In the genomic region with DNA sequence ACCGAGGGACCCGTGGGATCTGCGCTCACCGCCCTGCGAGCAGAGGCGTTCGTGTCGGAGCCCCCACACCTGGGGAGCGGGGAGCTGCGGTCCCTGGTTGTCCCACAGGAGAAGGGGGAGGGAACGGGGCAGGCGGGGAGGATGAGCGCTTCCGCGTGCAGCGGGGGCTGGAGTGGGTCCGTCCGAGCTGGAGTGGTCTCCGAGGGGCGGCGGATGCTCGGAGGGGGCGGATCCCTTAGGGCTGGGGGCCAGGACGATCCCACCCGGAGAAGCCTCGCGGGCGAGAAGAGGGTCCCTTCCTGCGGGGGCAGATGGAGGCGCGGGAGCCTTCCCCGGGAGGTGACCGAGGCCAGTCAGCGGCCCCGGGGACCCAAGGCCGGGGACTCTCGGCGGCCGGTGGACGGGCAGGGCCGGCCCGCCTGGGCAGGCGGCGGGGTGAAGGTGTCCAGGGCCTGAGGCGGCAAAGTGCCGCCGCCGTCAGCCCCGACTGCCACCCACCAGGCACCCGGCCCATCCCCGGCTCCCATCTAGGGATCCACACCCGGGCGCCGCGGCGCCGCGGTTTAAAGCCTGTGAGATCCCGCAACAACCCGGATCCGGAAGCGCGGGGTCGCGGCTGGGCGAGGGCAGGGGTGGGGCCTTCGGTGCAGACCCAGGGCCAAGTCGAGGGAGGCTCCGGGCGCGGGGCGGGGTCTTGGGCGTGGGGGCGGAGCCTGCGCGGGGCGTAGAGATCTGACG, we compare ENCODE assay signal across 9 cellular contexts. TPM values are rescaled to one million over a fixed set of nuclear protein-coding genes. Genes with fewer than 3 reads are reported as not detected.
DNase-seq lines count a peak whose midpoint lies in the region; ATAC-seq, FAIRE-seq and TF ChIP-seq lines count a peak whose summit lies in the region.
"Had no signal": no experiment of that assay in that cellular context is flagged by ENCODE, and none has a peak within 500 bp of the region (broad histone marks: within the 10 kb centered on the region; RNA-seq: fewer than 3 reads in every experiment).

No MANE protein-coding gene starts in this region.

- H3K4me1 ChIP-seq in cardiac muscle cell (ENCODE audit: low read depth) (no peaks in the 10 kb centered on the region), pancreas (peaks cover 0 to 6% (median 0%) of the 10 kb centered on the region in 3 donors), thyroid gland (peaks cover 26 to 30% of the 10 kb centered on the region in 2 donors)

- WGBS in pancreas, 2 donors, result 2% methylated on average over 60 to 78 of the region's 78 CpGs
- 1% methylated on average over 17 to 23 of the region's 78 CpGs for WGBS in thyroid gland, 2 donors

- H3K4me3 Mint-ChIP-seq in activated naive CD8-positive, alpha-beta T cell treated with anti-CD3 and anti-CD28 coated beads for 36 hours, result peak overlapping the region; percentile 79

- peaks cover 24% of the 10 kb centered on the region for H3K4me1 Mint-ChIP-seq in activated naive CD8-positive, alpha-beta T cell treated with anti-CD3 and anti-CD28 coated beads for 36 hours

- DNase-seq in AG09319 (ENCODE audit: extremely low read depth, low read depth) (peak; percentile 46), LHCN-M2 (ENCODE audit: low read depth) (peak; percentile 55), SK-N-MC (ENCODE audit: low read depth, low spot score) (no peak), cardiac muscle cell (ENCODE audit: low read depth in 1 of 2, low spot score in 1 of 2) (peak; percentile 78 to 90), pancreas (peak; percentile 91 to 99 (median 94)), thyroid gland (peak; percentile 91)
- DNase-seq in activated naive CD8-positive, alpha-beta T cell treated with anti-CD3 and anti-CD28 coated beads for 36 hours, result peak; percentile 90

- TF ChIP-seq CTCF in AG09319 (IDR thresholded peaks at IDR 0.05; ENCODE audit: low read depth, low read length) (no peak), cardiac muscle cell (IDR thresholded peaks at IDR 0.05; ENCODE audit: low read depth, low read length) (no peak), pancreas (IDR thresholded peaks at IDR 0.05) (no peak), thyroid gland (IDR thresholded peaks at IDR 0.05) (no peak)

- H3K27me3 ChIP-seq in cardiac muscle cell (no peaks in the 10 kb centered on the region), pancreas (no peaks in the 10 kb centered on the region), thyroid gland (no peaks in the 10 kb centered on the region)

- peak overlapping the region; percentile 63 for H3K27ac Mint-ChIP-seq in activated naive CD8-positive, alpha-beta T cell treated with anti-CD3 and anti-CD28 coated beads for 36 hours

- H3K27me3 Mint-ChIP-seq in activated naive CD8-positive, alpha-beta T cell treated with anti-CD3 and anti-CD28 coated beads for 36 hours, result no peaks in the 10 kb centered on the region

- ATAC-seq in GM19395 (IDR thresholded peaks at IDR 0.05; ENCODE audit: unreplicated experiment), result peak; percentile 75
- ATAC-seq in pancreas, result peak; percentile 99 to 100 (median 100)
- ATAC-seq: HCT116 had no signal

- intact Hi-C loops in pancreas (cut with DNase I) (no loop called here), thyroid gland (cut with DNase I) (no loop called here)

- H3K36me3 ChIP-seq in SK-N-MC (ENCODE audit: insufficient read depth, low read length) (no peaks in the 10 kb centered on the region; the same call in 1 of the 2 replicates), cardiac muscle cell (peaks cover 5% of the 10 kb centered on the region), pancreas (peaks cover 0 to 4% (median 0%) of the 10 kb centered on the region in 3 donors), thyroid gland (peaks cover 4 to 10% of the 10 kb centered on the region in 2 donors)

- peak overlapping the region; percentile 86 for H3K9ac ChIP-seq in SK-N-MC (ENCODE audit: insufficient read length)

- no peaks in the 10 kb centered on the region for H3K9me3 ChIP-seq in SK-N-MC (ENCODE audit: low read depth, low read length)
- no peaks in the 10 kb centered on the region for H3K9me3 ChIP-seq in cardiac muscle cell (ENCODE audit: low read depth)
- no peaks in the 10 kb centered on the region for H3K9me3 ChIP-seq in pancreas
- no peaks in the 10 kb centered on the region for H3K9me3 ChIP-seq in thyroid gland

- peak in 1 of 2 donors; percentile 57 for TF ChIP-seq POLR2A in thyroid gland (IDR thresholded peaks at IDR 0.05)

- peaks cover 5% of the 10 kb centered on the region for H3K36me3 Mint-ChIP-seq in activated naive CD8-positive, alpha-beta T cell treated with anti-CD3 and anti-CD28 coated beads for 36 hours

- no peak for FAIRE-seq in pancreas (lab: Jason Lieb, UNC)

- no peaks in the 10 kb centered on the region for H3K9me3 Mint-ChIP-seq in activated naive CD8-positive, alpha-beta T cell treated with anti-CD3 and anti-CD28 coated beads for 36 hours

- peak overlapping the region; percentile 83 for H3K4me3 ChIP-seq in SK-N-MC
- H3K4me3 ChIP-seq in cardiac muscle cell, result peak overlapping the region; percentile 92
- H3K4me3 ChIP-seq in pancreas, result peak overlapping the region; percentile 80 to 95 (median 84)
- peak overlapping the region; percentile 40 to 83 (median 54) for H3K4me3 ChIP-seq in thyroid gland (replicated peaks in 1 of 3)

- no peak overlapping the region for H3K27ac ChIP-seq in SK-N-MC
- H3K27ac ChIP-seq in cardiac muscle cell, result no peak overlapping the region
- H3K27ac ChIP-seq in pancreas, result peak overlapping the region in 2 of 4 donors; percentile 38 to 41
- peak overlapping the region in 2 of 3 donors; percentile 51 to 71 for H3K27ac ChIP-seq in thyroid gland

RNA-seq across cellular contexts. Expression of a gene that starts 5.3 kb away (rescaled TPM):
- total RNA-seq in LHCN-M2 (2014; rRNA removed) (not detected in 2 replicates), cardiac muscle cell (0.09 TPM in 1 of 2 replicates, not detected in the other), pancreas (under 1 TPM in 1 of 6 donors, not detected in 5; 0.04 TPM), thyroid gland (under 1 TPM in 1 of 4 donors, not detected in 3; 0.13 TPM)
- polyA plus RNA-seq in LHCN-M2 (2012), result not detected
- total RNA-seq in activated naive CD8-positive, alpha-beta T cell treated with anti-CD3 and anti-CD28 coated beads for 36 hours, result not detected
- polyA plus RNA-seq in cardiac muscle cell (0.56 and 0.71 TPM in 2 replicates), pancreas (not detected)

RNA-seq across cellular contexts. Expression of a gene that starts 25.6 kb away (rescaled TPM):
- not detected in 2 replicates for total RNA-seq in LHCN-M2 (2014; rRNA removed)
- polyA plus RNA-seq in LHCN-M2 (2012), result not detected
- total RNA-seq in activated naive CD8-positive, alpha-beta T cell treated with anti-CD3 and anti-CD28 coated beads for 36 hours, result 1 to 10 TPM; 1.5 to 1.8 TPM
- 20.9 and 28.4 TPM in 2 replicates for total RNA-seq in cardiac muscle cell
- polyA plus RNA-seq in cardiac muscle cell, result 25.8 and 39.3 TPM in 2 replicates
- 1 to 10 TPM; 3.1 to 6.8 (median 5.8) TPM for total RNA-seq in pancreas
- 10 to 100 TPM; 10.3 to 15.1 TPM for polyA plus RNA-seq in pancreas
- 10 to 100 TPM in 1 of 4 donors, 1 to 10 TPM in 3; 8.6 to 20.2 (median 9.7) TPM for total RNA-seq in thyroid gland

RNA-seq across cellular contexts. Expression of a gene that starts 49.3 kb away (rescaled TPM):
- total RNA-seq in LHCN-M2 (2014; rRNA removed) (33.7 and 44.1 TPM in 2 replicates), cardiac muscle cell (53.5 and 67.5 TPM in 2 replicates), pancreas (10 to 100 TPM; 21.1 to 34.3 (median 27.5) TPM), thyroid gland (10 to 100 TPM; 38.7 to 45.2 (median 43.7) TPM)
- 30.6 TPM for polyA plus RNA-seq in LHCN-M2 (2012)
- total RNA-seq in activated naive CD8-positive, alpha-beta T cell treated with anti-CD3 and anti-CD28 coated beads for 36 hours, result 10 to 100 TPM; 47.5 to 57.5 TPM
- polyA plus RNA-seq in cardiac muscle cell (61.5 and 78.3 TPM in 2 replicates), pancreas (10 to 100 TPM; 15.7 to 24.6 TPM)

Comparison
In these comparisons a context has a peak if more than half of its experiments do, and no peak if none do; other contexts are left out.
1. H3K27ac ChIP-seq: peak in thyroid gland (2 of 3); none in SK-N-MC (single experiment) and cardiac muscle cell (single experiment).
2. Peak in every context shown above with its lines, with median percentiles within 50 percentile points of each other: H3K4me3 ChIP-seq.